11 cellular contexts compared by ENCODE assay signal in the genomic region with DNA sequence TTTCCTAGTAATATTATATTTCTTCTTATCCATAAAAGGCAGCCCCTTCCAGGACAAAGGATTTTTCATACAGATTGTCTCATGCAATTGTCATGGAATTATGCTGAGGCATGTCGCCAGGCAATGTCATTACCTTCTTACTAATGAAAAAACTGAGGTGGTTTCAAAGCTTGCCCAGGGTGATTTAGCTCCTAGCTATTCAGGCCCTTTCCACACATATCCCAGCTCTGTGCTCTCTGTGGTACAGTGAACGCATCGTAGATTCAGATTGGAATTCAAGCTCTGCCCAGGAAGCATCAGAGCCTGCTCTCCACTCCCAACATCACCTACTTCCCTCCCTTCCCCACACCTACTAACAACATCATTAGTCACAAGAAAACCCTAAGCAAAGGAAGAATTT.
DNase-seq lines count a peak whose midpoint lies in the region; ATAC-seq, FAIRE-seq and TF ChIP-seq lines count a peak whose summit lies in the region.
"Had no signal": no experiment of that assay in that cellular context is flagged by ENCODE, and none has a peak within 500 bp of the region (broad histone marks: within the 10 kb centered on the region; RNA-seq: fewer than 3 reads in every experiment).

No MANE protein-coding gene starts in this region.

- H3K36me3 ChIP-seq in esophagus muscularis mucosa (no peaks in the 10 kb centered on the region), prostate gland (no peaks in the 10 kb centered on the region)

- in situ Hi-C loops in Caki2 (cut with HindIII; ENCODE audit: low pct_unique_long_range_greater_than_20kb, low sequenced_read_pairs): no loop called here

- H3K4me1 Mint-ChIP-seq in activated CD4-positive, alpha-beta T cell treated with anti-CD3 and anti-CD28 coated beads, Interleukin-2, amount 10 ng/mL, durations not matched to agents 7 days and 5 days: no peaks in the 10 kb centered on the region
- H3K4me1 Mint-ChIP-seq: activated T-helper 17 cell treated with anti-CD3 and anti-CD28 coated beads, Interleukin-2, amount 50 U/mL, for 72 hours had no signal

- H3K4me3 ChIP-seq in esophagus muscularis mucosa: no peak overlapping the region
- no peak overlapping the region for H3K4me3 ChIP-seq in prostate gland

- no peaks in the 10 kb centered on the region for H3K9me3 ChIP-seq in esophagus muscularis mucosa
- H3K9me3 ChIP-seq in prostate gland: no peaks in the 10 kb centered on the region

- H3K4me3 Mint-ChIP-seq in activated CD4-positive, alpha-beta T cell treated with anti-CD3 and anti-CD28 coated beads, Interleukin-2, amount 10 ng/mL, durations not matched to agents 7 days and 5 days: no peak overlapping the region
- H3K4me3 Mint-ChIP-seq: activated T-helper 17 cell treated with anti-CD3 and anti-CD28 coated beads, Interleukin-2, amount 50 U/mL, for 72 hours had no signal

- DNase-seq in Caki2 (ENCODE audit: low read depth) (peak; percentile 18), RCC 7860 (ENCODE audit: low spot score) (peak; percentile 74), esophagus muscularis mucosa (ENCODE audit: extremely low spot score) (no peak), prostate gland (ENCODE audit: low spot score) (no peak), NCI-H187 treated with DMSO at 0.1 percent for 48 hours (lab: John Stamatoyannopoulos, UW) (no peak)
- DNase-seq in activated CD4-positive, alpha-beta T cell treated with anti-CD3 and anti-CD28 coated beads, Interleukin-2, amount 10 ng/mL, durations not matched to agents 7 days and 5 days: no peak
- DNase-seq: left ventricle myocardium superior, NCI-H1048 had no signal

- intact Hi-C loops in esophagus muscularis mucosa (cut with DNase I): no loop called here
- intact Hi-C loops in prostate gland (cut with DNase I): no loop called here

- H3K27ac Mint-ChIP-seq in activated CD4-positive, alpha-beta T cell treated with anti-CD3 and anti-CD28 coated beads, Interleukin-2, amount 10 ng/mL, durations not matched to agents 7 days and 5 days: no peak overlapping the region
- H3K27ac Mint-ChIP-seq: activated T-helper 17 cell treated with anti-CD3 and anti-CD28 coated beads, Interleukin-2, amount 50 U/mL, for 72 hours had no signal

- POLR2A ChIA-PET in activated CD4-positive, alpha-beta T cell treated with anti-CD3 and anti-CD28 coated beads, Interleukin-2, amount 10 ng/mL, durations not matched to agents 7 days and 5 days (lab: Charles Lee): no interaction called here

- no peak for TF ChIP-seq EP300 in esophagus muscularis mucosa (IDR thresholded peaks at IDR 0.05)

- ATAC-seq in HG02981 (IDR thresholded peaks at IDR 0.05; ENCODE audit: unreplicated experiment) (no peak), HG02571 (IDR thresholded peaks at IDR 0.05; ENCODE audit: unreplicated experiment) (no peak)
- ATAC-seq: activated T-helper 17 cell treated with anti-CD3 and anti-CD28 coated beads, Interleukin-2, amount 50 U/mL, for 72 hours had no signal

- peak overlapping the region; percentile 61 to 77 (median 71) for H3K27ac ChIP-seq in esophagus muscularis mucosa (replicated peaks in 1 of 4)
- H3K27ac ChIP-seq in prostate gland: peak overlapping the region; percentile 73

- no peaks in the 10 kb centered on the region for H3K27me3 ChIP-seq in esophagus muscularis mucosa
- no peaks in the 10 kb centered on the region for H3K27me3 ChIP-seq in prostate gland (replicated peaks; ENCODE audit: insufficient read depth)

- peak; percentile 35 for FAIRE-seq in RCC 7860 (lab: Jason Lieb, UNC)

- TF ChIP-seq CTCF in esophagus muscularis mucosa (IDR thresholded peaks at IDR 0.05) (no peak), prostate gland (IDR thresholded peaks at IDR 0.05) (no peak)

- WGBS in esophagus muscularis mucosa: 43% methylated on average over 3 of the region's 3 CpGs
- WGBS in prostate gland: 46% methylated on average over 3 of the region's 3 CpGs

- peaks cover 6% of the 10 kb centered on the region for H3K9me3 Mint-ChIP-seq in activated CD4-positive, alpha-beta T cell treated with anti-CD3 and anti-CD28 coated beads, Interleukin-2, amount 10 ng/mL, durations not matched to agents 7 days and 5 days

- H3K4me1 ChIP-seq in esophagus muscularis mucosa (peaks cover 25 to 52% (median 43%) of the 10 kb centered on the region in 4 donors), prostate gland (replicated peaks) (peaks cover 9% of the 10 kb centered on the region)

- no peaks in the 10 kb centered on the region for H3K27me3 Mint-ChIP-seq in activated CD4-positive, alpha-beta T cell treated with anti-CD3 and anti-CD28 coated beads, Interleukin-2, amount 10 ng/mL, durations not matched to agents 7 days and 5 days
- H3K27me3 Mint-ChIP-seq: activated T-helper 17 cell treated with anti-CD3 and anti-CD28 coated beads, Interleukin-2, amount 50 U/mL, for 72 hours had no signal

- CTCF ChIA-PET in activated CD4-positive, alpha-beta T cell treated with anti-CD3 and anti-CD28 coated beads, Interleukin-2, amount 10 ng/mL, durations not matched to agents 7 days and 5 days (lab: Charles Lee): no interaction called here

- H3K36me3 Mint-ChIP-seq in activated CD4-positive, alpha-beta T cell treated with anti-CD3 and anti-CD28 coated beads, Interleukin-2, amount 10 ng/mL, durations not matched to agents 7 days and 5 days (ENCODE audit: low read depth): no peaks in the 10 kb centered on the region

- no peak for TF ChIP-seq POLR2A in esophagus muscularis mucosa (IDR thresholded peaks at IDR 0.05; ENCODE audit: low read depth)
- no peak for TF ChIP-seq POLR2A in prostate gland (IDR thresholded peaks at IDR 0.05)

Comparison
In these comparisons a context has a peak if more than half of its experiments do, and no peak if none do; other contexts are left out.
1. DNase-seq: peak in Caki2 (single experiment) and RCC 7860 (single experiment); none in esophagus muscularis mucosa (single experiment), prostate gland (single experiment), activated CD4-positive, alpha-beta T cell treated with anti-CD3 and anti-CD28 coated beads, Interleukin-2, amount 10 ng/mL, durations not matched to agents 7 days and 5 days (single experiment) and NCI-H187 treated with DMSO at 0.1 percent for 48 hours (single experiment).